Comparison of ENCODE assay signal across 11 cellular contexts in the genomic region with DNA sequence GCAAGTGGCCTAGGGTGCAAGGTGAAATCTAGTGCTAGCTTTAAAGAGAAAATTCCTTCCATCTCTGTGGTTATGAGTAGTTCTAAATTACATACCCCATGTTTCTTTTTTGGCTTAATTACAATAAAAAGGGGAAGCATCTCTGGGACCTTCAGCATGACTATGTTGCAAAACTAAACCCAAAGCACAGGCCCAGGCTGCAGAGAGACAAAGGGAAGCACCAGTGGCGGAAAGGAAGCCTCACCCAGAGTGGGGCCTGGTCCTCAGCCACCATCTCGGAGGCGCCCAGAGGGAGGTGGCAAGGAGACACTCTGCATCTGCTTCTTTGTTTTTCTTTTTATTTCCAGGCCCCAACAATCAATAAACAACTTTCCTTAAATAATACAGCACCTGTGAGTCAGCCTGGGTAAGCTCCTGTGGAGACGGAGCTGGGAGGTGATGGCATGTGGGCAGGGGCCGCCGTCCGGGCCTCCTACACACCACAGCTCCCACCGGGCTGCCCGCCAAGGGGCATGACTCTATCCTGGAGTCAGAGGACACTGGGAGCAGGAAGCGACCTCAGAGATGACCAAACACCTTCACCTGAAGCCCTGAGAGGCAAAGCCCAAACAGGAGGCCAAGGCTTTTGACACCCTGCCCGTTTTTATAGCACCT. TPM values are rescaled to one million over a fixed set of nuclear protein-coding genes. Genes with fewer than 3 reads are reported as not detected.
DNase-seq lines count a peak whose midpoint lies in the region; ATAC-seq, FAIRE-seq and TF ChIP-seq lines count a peak whose summit lies in the region.
"Had no signal": no experiment of that assay in that cellular context is flagged by ENCODE, and none has a peak within 500 bp of the region (broad histone marks: within the 10 kb centered on the region; RNA-seq: fewer than 3 reads in every experiment).

No MANE protein-coding gene starts in this region.

- DNase-seq in H54 (ENCODE audit: insufficient read length, low spot score) (peak; percentile 68), Panc1 (ENCODE audit: low read depth, low spot score) (peak; percentile 55), sciatic nerve (ENCODE audit: low spot score) (peak; percentile 66), NCI-H1436 (lab: John Stamatoyannopoulos, UW) (no peak), BE2C (no peak), HFFc6 (no peak)
- DNase-seq in central memory CD8-positive, alpha-beta T cell (ENCODE audit: low spot score in 2 of 2) = no peak
- DNase-seq in activated CD4-positive, alpha-beta T cell treated with anti-CD3 and anti-CD28 coated beads, Interleukin-2, amount 50 U/mL, for 1 hour = no peak
- DNase-seq: effector CD4-positive, alpha-beta T cell; NCI-H510A had no signal

- H3K27me3 ChIP-seq in Panc1 (ENCODE audit: control insufficient read depth, insufficient read depth, low read length) = no peaks in the 10 kb centered on the region
- H3K27me3 ChIP-seq in BE2C = no peaks in the 10 kb centered on the region

- H3K36me3 Mint-ChIP-seq in central memory CD8-positive, alpha-beta T cell (ENCODE audit: insufficient read depth) = peaks cover 44% of the 10 kb centered on the region
- H3K36me3 Mint-ChIP-seq in HFFc6 (ENCODE audit: low read depth) = peaks cover 4% of the 10 kb centered on the region; the same call in 1 of the 2 replicates

- peak overlapping the region; percentile 60 for H3K27ac Mint-ChIP-seq in central memory CD8-positive, alpha-beta T cell (ENCODE audit: low read depth)
- no peak overlapping the region for H3K27ac Mint-ChIP-seq in HFFc6

- CTCF ChIA-PET in Panc1 (lab: Charles Lee) = no interaction called here

- no peak for TF ChIP-seq POLR2A in H54 (IDR thresholded peaks at IDR 0.05; ENCODE audit: low read depth, low read length)

- intact Hi-C loops in Panc1 (cut with micrococcal nuclease; ENCODE audit: unreplicated experiment) = no loop called here
- intact Hi-C loops in sciatic nerve (cut with DNase I) = no loop called here

- H3K36me3 ChIP-seq in Panc1 (ENCODE audit: control insufficient read depth, insufficient read depth, low read length) (no peaks in the 10 kb centered on the region), BE2C (no peaks in the 10 kb centered on the region)

- H3K4me3 ChIP-seq in Panc1 (ENCODE audit: low read depth in 2 of 2, low read length in 2 of 2) = peak overlapping the region in 1 of 2 experiments; percentile 27; a peak in 2 of 4 replicates
- no peak overlapping the region for H3K4me3 ChIP-seq in BE2C (ENCODE audit: low read depth, low read length)

- H3K4me3 Mint-ChIP-seq in central memory CD8-positive, alpha-beta T cell = peak overlapping the region; percentile 0
- H3K4me3 Mint-ChIP-seq in HFFc6 = no peak overlapping the region

- peak; percentile 93 for ATAC-seq in Panc1
- ATAC-seq in central memory CD8-positive, alpha-beta T cell (replicated peaks; ENCODE audit: extremely low read depth, poor library complexity, severe bottlenecking) = no peak
- ATAC-seq in sciatic nerve = peak; percentile 61

- H3K4me1 ChIP-seq in Panc1 (ENCODE audit: control insufficient read depth, insufficient read depth, low read length) = peaks cover 17% of the 10 kb centered on the region
- no peaks in the 10 kb centered on the region for H3K4me1 ChIP-seq in BE2C

- FAIRE-seq in H54 (lab: Jason Lieb, UNC) = no peak
- FAIRE-seq: G401.6 had no signal

- peak overlapping the region; percentile 60 for H3K27ac ChIP-seq in Panc1 (ENCODE audit: low read length)

- H3K9me3 ChIP-seq in Panc1 (ENCODE audit: control insufficient read depth, insufficient read depth, low read depth, low read length) (peaks cover 4% of the 10 kb centered on the region; the same call in 1 of the 2 replicates), BE2C (no peaks in the 10 kb centered on the region)

- no peaks in the 10 kb centered on the region for H3K27me3 Mint-ChIP-seq in central memory CD8-positive, alpha-beta T cell
- H3K27me3 Mint-ChIP-seq in HFFc6 (ENCODE audit: insufficient read depth) = peaks cover 3% of the 10 kb centered on the region; the same call in 1 of the 2 replicates

- peaks cover 62% of the 10 kb centered on the region for H3K4me1 Mint-ChIP-seq in central memory CD8-positive, alpha-beta T cell
- H3K4me1 Mint-ChIP-seq in HFFc6 (ENCODE audit: low read depth) = peaks cover 5% of the 10 kb centered on the region; the same call in 1 of the 2 replicates

- POLR2A ChIA-PET in Panc1 (lab: Charles Lee) = interaction anchor here (0.6 kb wide), 1 partner anchor 29 kb away, joined by 3 read pairs; no protein-coding TSS in a partner anchor

- no TSS peak for BruUV-seq in Panc1 (replicated peaks; lab: Mats Ljungman, UMichigan)

- peaks cover 5% of the 10 kb centered on the region for H3K9me3 Mint-ChIP-seq in central memory CD8-positive, alpha-beta T cell
- no peaks in the 10 kb centered on the region; the same call in 1 of the 2 replicates for H3K9me3 Mint-ChIP-seq in HFFc6

- TF ChIP-seq CTCF in Panc1 (IDR thresholded peaks at IDR 0.05) = no peak
- no peak for TF ChIP-seq CTCF in BE2C (IDR thresholded peaks at IDR 0.05; ENCODE audit: low read depth, low read length)
- TF ChIP-seq CTCF in HFFc6 (IDR thresholded peaks at IDR 0.05) = no peak

- in situ Hi-C loops in Panc1 (cut with HindIII; ENCODE audit: low pct_unique_long_range_greater_than_20kb, low sequenced_read_pairs) = no loop called here

RNA-seq across cellular contexts. Expression of a gene that starts 21.7 kb away (rescaled TPM):
- 10.9 TPM for total RNA-seq in Panc1 (2021; ENCODE audit: unreplicated experiment)
- 7.9 TPM for polyA plus RNA-seq in Panc1 (2012; ENCODE audit: insufficient read length)
- total RNA-seq in sciatic nerve = 81.2 TPM
- 0.25 TPM for polyA plus RNA-seq in BE2C (2012; ENCODE audit: insufficient read depth, insufficient read length, low read depth)
- 1 to 10 TPM; 1.7 to 3.0 (median 2.2) TPM for total RNA-seq in HFFc6 (2021; fragmentation: NEBNext Ultra II Directional; extraction: Animal tissue kit (Norgen Biotek cat#: 25700))

Comparison
In these comparisons a context has a peak if more than half of its experiments do, and no peak if none do; other contexts are left out.
1. DNase-seq: peak in H54 (single experiment), Panc1 (single experiment) and sciatic nerve (single experiment); none in central memory CD8-positive, alpha-beta T cell (0 of 2), NCI-H1436 (single experiment), BE2C (single experiment), HFFc6 (single experiment) and activated CD4-positive, alpha-beta T cell treated with anti-CD3 and anti-CD28 coated beads, Interleukin-2, amount 50 U/mL, for 1 hour (single experiment).